ENCODE assay signal across 17 cellular contexts in genomic region chr11:123704341-123704740, GRCh38. TPM values are rescaled to one million over a fixed set of nuclear protein-coding genes. Genes with fewer than 3 reads are reported as not detected.
A peak's percentile ranks its signal among the peaks of the same experiment; 100 is the strongest.
DNase-seq lines count a peak whose midpoint lies in the region; ATAC-seq and TF ChIP-seq lines count a peak whose summit lies in the region.
"Had no signal": no experiment of that assay in that cellular context is flagged by ENCODE, and none has a peak within 500 bp of the region (broad histone marks: within the 10 kb centered on the region; RNA-seq: fewer than 3 reads in every experiment).

No MANE protein-coding gene starts in this region.

- no peak overlapping the region for H3K18ac ChIP-seq in mesendoderm (ENCODE audit: low read length)

- WGBS in mesendoderm (ENCODE audit: extremely low coverage, insufficient coverage, low lambda C conversion rate): no CpG with 5 or more reads among the region's 3 CpGs
- WGBS in suprapubic skin: 79% methylated on average over 3 of the region's 3 CpGs

- H3K9me3 ChIP-seq in suprapubic skin: no peaks in the 10 kb centered on the region

- no peak overlapping the region for H2BK120ac ChIP-seq in mesendoderm (ENCODE audit: low read depth, low read length)

- DNase-seq in DMS79 treated with DMSO at 0.1 percent for 48 hours (lab: John Stamatoyannopoulos, UW) (peak; percentile 31), DMS79 (lab: John Stamatoyannopoulos, UW) (no peak), GM23338 (ENCODE audit: low spot score) (peak; percentile 24), SK-N-DZ (ENCODE audit: low spot score) (peak; percentile 90), mesendoderm (peak; percentile 43), NCI-H446 treated with DMSO at 0.1 percent for 48 hours (lab: John Stamatoyannopoulos, UW) (no peak), suprapubic skin (ENCODE audit: low spot score in 2 of 2) (no peak)
- no peak for DNase-seq in stimulated activated CD4-positive, alpha-beta T cell treated with anti-CD3 and anti-CD28 coated beads, Interleukin-2, amount 100 ng/mL, for 48 hours
- DNase-seq: AML-193; C1 segment of cervical spinal cord; CD4-positive, alpha-beta T cell; GM23248; H9; IMR-90 had no signal

- TF ChIP-seq EP300 in suprapubic skin (IDR thresholded peaks at IDR 0.05): no peak

- H3K79me2 ChIP-seq in GM23338 (replicated peaks; ENCODE audit: insufficient read depth) (no peaks in the 10 kb centered on the region), mesendoderm (ENCODE audit: control insufficient read depth, insufficient read depth, low read length) (no peaks in the 10 kb centered on the region)

- H3K4me1 Mint-ChIP-seq in GM23338: no peaks in the 10 kb centered on the region; the same call in 2 of the 3 replicates

- no peak for ATAC-seq in GM23338

- H3K4me1 ChIP-seq in GM23338 (ENCODE audit: insufficient read depth) (no peaks in the 10 kb centered on the region), mesendoderm (ENCODE audit: control insufficient read depth, low read depth, low read length) (peaks cover 2% of the 10 kb centered on the region), suprapubic skin (no peaks in the 10 kb centered on the region)

- H3K4me2 ChIP-seq in GM23338 (no peak overlapping the region), mesendoderm (ENCODE audit: low read length) (no peak overlapping the region)

- H3K9me3 Mint-ChIP-seq in GM23338: no peaks in the 10 kb centered on the region
- H3K9me3 Mint-ChIP-seq: CD4-positive, alpha-beta T cell; H9 had no signal

- H3K4me3 Mint-ChIP-seq in GM23338: no peak overlapping the region
- H3K4me3 Mint-ChIP-seq: CD4-positive, alpha-beta T cell; H9 had no signal

- no peak overlapping the region for H2BK5ac ChIP-seq in mesendoderm (ENCODE audit: low read length)

- no peak overlapping the region for H3K27ac ChIP-seq in GM23338 (ENCODE audit: low read depth)
- no peak overlapping the region for H3K27ac ChIP-seq in mesendoderm (ENCODE audit: low read depth, low read length)
- H3K27ac ChIP-seq in suprapubic skin: no peak overlapping the region
- H3K27ac ChIP-seq: 22Rv1, GM23248 had no signal

- H2AFZ ChIP-seq in GM23338: no peak overlapping the region
- H2AFZ ChIP-seq: GM23248 had no signal

- H3K36me3 ChIP-seq in GM23338 (ENCODE audit: insufficient read depth): no peaks in the 10 kb centered on the region
- H3K36me3 ChIP-seq in mesendoderm (ENCODE audit: control insufficient read depth, insufficient read depth, low read length): no peaks in the 10 kb centered on the region
- H3K36me3 ChIP-seq in suprapubic skin: no peaks in the 10 kb centered on the region

- TF ChIP-seq POLR2A in suprapubic skin (IDR thresholded peaks at IDR 0.05): no peak

- no peak overlapping the region for H3K56ac ChIP-seq in mesendoderm (ENCODE audit: low read length)

- no peaks in the 10 kb centered on the region for H3K79me1 ChIP-seq in mesendoderm (ENCODE audit: low read length)

- H4K5ac ChIP-seq in mesendoderm (ENCODE audit: low read length): no peak overlapping the region

- no peak overlapping the region for H2AK5ac ChIP-seq in mesendoderm (ENCODE audit: low read length)

- H3K23ac ChIP-seq in mesendoderm (ENCODE audit: low read length): no peak overlapping the region

- peaks cover 5% of the 10 kb centered on the region for H3K27me3 Mint-ChIP-seq in GM23338 (ENCODE audit: insufficient read depth, low read depth, poor library complexity)

- H4K8ac ChIP-seq in mesendoderm (ENCODE audit: low read depth, low read length): no peak overlapping the region

- H3F3A ChIP-seq in GM23338 (replicated peaks; ENCODE audit: low read depth): no peaks in the 10 kb centered on the region

- no peak for TF ChIP-seq CTCF in GM23338 (conservative IDR thresholded peaks at IDR 0.05; ENCODE audit: low read depth in 2 of 2)
- no peak for TF ChIP-seq CTCF in suprapubic skin (IDR thresholded peaks at IDR 0.05)

- H3K27me3 ChIP-seq in GM23338 (ENCODE audit: insufficient read depth) (no peaks in the 10 kb centered on the region), mesendoderm (ENCODE audit: insufficient read depth, low read length, poor library complexity) (no peaks in the 10 kb centered on the region), suprapubic skin (peaks cover 5% of the 10 kb centered on the region)

- no peak overlapping the region for H3K27ac Mint-ChIP-seq in GM23338
- H3K27ac Mint-ChIP-seq: CD4-positive, alpha-beta T cell; H9 had no signal

- H3K4ac ChIP-seq in mesendoderm (ENCODE audit: low read depth, low read length): no peak overlapping the region

- no peak overlapping the region for H2BK15ac ChIP-seq in mesendoderm (replicated peaks; ENCODE audit: low read depth)

- no peaks in the 10 kb centered on the region for H3K9me2 ChIP-seq in GM23338 (ENCODE audit: insufficient read depth)

- no peak overlapping the region for H3K9ac ChIP-seq in mesendoderm (ENCODE audit: low read length)
- H3K9ac ChIP-seq: GM23248 had no signal

- no peaks in the 10 kb centered on the region for H3K36me3 Mint-ChIP-seq in GM23338 (ENCODE audit: low read depth)

- no peaks in the 10 kb centered on the region for H4K20me1 ChIP-seq in GM23338 (replicated peaks; ENCODE audit: insufficient read depth)

- H3K4me3 ChIP-seq in GM23338 (no peak overlapping the region), mesendoderm (ENCODE audit: low read length) (no peak overlapping the region), suprapubic skin (no peak overlapping the region)
- H3K4me3 ChIP-seq: GM23248 had no signal

TF ChIP-seq in GM23338, 12 proteins besides CTCF, POLR2A, EP300 and RAD21:
- TF ChIP-seq ETS1 (IDR thresholded peaks at IDR 0.05): no peak

RNA-seq across cellular contexts. Expression of gene ZNF202, which starts 37.1 kb away (rescaled TPM):
- total RNA-seq in GM23338 (2014; rRNA removed; shearing (Covaris generic)): 33.0 and 36.7 TPM in 2 replicates
- 16.1 and 18.2 TPM in 2 replicates for polyA plus RNA-seq in GM23338 (2016; fragmentation: Nextera tagmentation; extraction: Ambion mirVana)
- 12.0 and 13.5 TPM in 2 replicates for polyA plus RNA-seq in SK-N-DZ (2014; cell fraction: cytosol; rRNA removed)
- 30.6 and 33.9 TPM in 2 replicates for polyA plus RNA-seq in SK-N-DZ (2014; cell fraction: nucleus; rRNA removed)
- polyA plus RNA-seq in mesendoderm (2013, experiment 1 of 2): 16.8 TPM
- polyA plus RNA-seq in mesendoderm (2013, experiment 2 of 2): 18.7 TPM
- 1 to 10 TPM; 6.8 to 9.2 (median 8.3) TPM for total RNA-seq in suprapubic skin

RNA-seq across cellular contexts. Expression of gene SCN3B, which starts 49.9 kb away (rescaled TPM):
- total RNA-seq in GM23338 (2014; rRNA removed; shearing (Covaris generic)): 1.7 and 2.2 TPM in 2 replicates
- polyA plus RNA-seq in GM23338 (2016; fragmentation: Nextera tagmentation; extraction: Ambion mirVana): 0.56 and 0.74 TPM in 2 replicates
- polyA plus RNA-seq in SK-N-DZ (2014; cell fraction: cytosol; rRNA removed): 17.6 and 18.0 TPM in 2 replicates
- 14.6 and 29.2 TPM in 2 replicates for polyA plus RNA-seq in SK-N-DZ (2014; cell fraction: nucleus; rRNA removed)
- 0.53 TPM for polyA plus RNA-seq in mesendoderm (2013, experiment 1 of 2)
- 0.66 TPM for polyA plus RNA-seq in mesendoderm (2013, experiment 2 of 2)
- 1 to 10 TPM in 2 of 4 donors, under 1 TPM in 2; 0.42 to 1.9 (median 0.98) TPM for total RNA-seq in suprapubic skin
- total RNA-seq: CD4-positive, alpha-beta T cell; GM23248; HT-29 had no signal

RNA-seq across cellular contexts. Expression of gene OR6X1, which starts 50.0 kb away (rescaled TPM):
- not detected in 2 replicates for total RNA-seq in GM23338 (2014; rRNA removed; shearing (Covaris generic))
- polyA plus RNA-seq in GM23338 (2016; fragmentation: Nextera tagmentation; extraction: Ambion mirVana): not detected in 2 replicates
- not detected in 2 replicates for polyA plus RNA-seq in SK-N-DZ (2014; cell fraction: cytosol; rRNA removed)
- not detected in 2 replicates for polyA plus RNA-seq in SK-N-DZ (2014; cell fraction: nucleus; rRNA removed)
- not detected for polyA plus RNA-seq in mesendoderm (2013, experiment 1 of 2)
- not detected for polyA plus RNA-seq in mesendoderm (2013, experiment 2 of 2)
- not detected for total RNA-seq in suprapubic skin
- total RNA-seq: CD4-positive, alpha-beta T cell; Daoy; GM23248; H9; HT-29; IMR-90 had no signal
- polyA plus RNA-seq: GM23248, IMR-90 had no signal

Comparison
In these comparisons a context has a peak if more than half of its experiments do, and no peak if none do; other contexts are left out.
1. DNase-seq: peak in DMS79 treated with DMSO at 0.1 percent for 48 hours (single experiment), GM23338 (single experiment), SK-N-DZ (single experiment) and mesendoderm (single experiment); none in DMS79 (single experiment), NCI-H446 treated with DMSO at 0.1 percent for 48 hours (single experiment), stimulated activated CD4-positive, alpha-beta T cell treated with anti-CD3 and anti-CD28 coated beads, Interleukin-2, amount 100 ng/mL, for 48 hours (0 of 2) and suprapubic skin (0 of 2).